Comparison of ENCODE assay signal across 8 cellular contexts in genomic region chr18:79069792-79070151, GRCh38. TPM values are rescaled to one million over a fixed set of nuclear protein-coding genes. Genes with fewer than 3 reads are reported as not detected.
DNase-seq lines count a peak whose midpoint lies in the region; ATAC-seq and TF ChIP-seq lines count a peak whose summit lies in the region.

No MANE protein-coding gene starts in this region.

- no peaks in the 10 kb centered on the region for H3K36me3 ChIP-seq in right atrium auricular region

- no peaks in the 10 kb centered on the region for H3K27me3 ChIP-seq in right atrium auricular region

- peaks cover 36 to 58% of the 10 kb centered on the region in 2 donors for H3K36me3 Mint-ChIP-seq in activated naive CD4-positive, alpha-beta T cell treated with anti-CD3 and anti-CD28 coated beads, Interleukin-2, amount 50 U/mL, for 72 hours
- H3K36me3 Mint-ChIP-seq in immature natural killer cell, result peaks cover 0 to 20% (median 14%) of the 10 kb centered on the region in 3 donors

- peaks cover 0 to 3% of the 10 kb centered on the region in 2 donors for H3K9me3 ChIP-seq in right atrium auricular region

- DNase-seq in right atrium auricular region (ENCODE audit: low spot score), result no peak
- no peak for DNase-seq in left cardiac atrium
- no peak for DNase-seq in activated naive CD4-positive, alpha-beta T cell treated with anti-CD3 and anti-CD28 coated beads, Interleukin-2, amount 50 U/mL, for 72 hours (ENCODE audit: low spot score in 2 of 2)
- no peak for DNase-seq in immature natural killer cell
- peak; percentile 54 for DNase-seq in superior temporal gyrus (ENCODE audit: extremely low spot score)
- no peak for DNase-seq in stimulated activated CD4-positive, alpha-beta T cell treated with anti-CD3 and anti-CD28 coated beads, Interleukin-4, amount 100 ng/mL, for 4 hours
- no peak for DNase-seq in RPMI8226

- peak overlapping the region; percentile 89 to 95 (median 90) for H3K4me3 Mint-ChIP-seq in immature natural killer cell

- H3K9me3 Mint-ChIP-seq in activated naive CD4-positive, alpha-beta T cell treated with anti-CD3 and anti-CD28 coated beads, Interleukin-2, amount 50 U/mL, for 72 hours, result peaks cover 24 to 30% of the 10 kb centered on the region in 2 donors
- H3K9me3 Mint-ChIP-seq in immature natural killer cell, result peaks cover 0 to 6% (median 4%) of the 10 kb centered on the region in 6 donors

- H3K4me1 ChIP-seq in right atrium auricular region, result peaks cover 0 to 18% of the 10 kb centered on the region in 2 donors

- no peak for ATAC-seq in left cardiac atrium
- ATAC-seq in activated naive CD4-positive, alpha-beta T cell treated with anti-CD3 and anti-CD28 coated beads, Interleukin-2, amount 50 U/mL, for 72 hours, result no peak
- ATAC-seq in HG02870 (IDR thresholded peaks at IDR 0.05; ENCODE audit: unreplicated experiment), result no peak

- peak overlapping the region; percentile 89 for H3K27ac ChIP-seq in right atrium auricular region

- H3K4me1 Mint-ChIP-seq in immature natural killer cell, result peaks cover 52 to 69% of the 10 kb centered on the region in 2 donors

- H3K27ac Mint-ChIP-seq in activated naive CD4-positive, alpha-beta T cell treated with anti-CD3 and anti-CD28 coated beads, Interleukin-2, amount 50 U/mL, for 72 hours, result peak overlapping the region; percentile 52 to 94
- peak overlapping the region; percentile 90 to 98 (median 94) for H3K27ac Mint-ChIP-seq in immature natural killer cell

- H3K4me3 ChIP-seq in right atrium auricular region, result peak overlapping the region; percentile 96 to 100

- TF ChIP-seq CTCF in right atrium auricular region (IDR thresholded peaks at IDR 0.05), result no peak

- intact Hi-C loops in left cardiac atrium (cut with DNase I), result no loop called here

- H3K27me3 Mint-ChIP-seq in immature natural killer cell (ENCODE audit: low read depth in 3 of 3), result peaks cover 8 to 43% (median 36%) of the 10 kb centered on the region in 3 donors

RNA-seq across cellular contexts. Expression of gene ATP9B, which starts 0.6 kb away (rescaled TPM):
- 10 to 100 TPM; 15.4 to 17.6 TPM for total RNA-seq in right atrium auricular region
- 10 to 100 TPM; 13.5 to 19.4 TPM for total RNA-seq in left cardiac atrium
- total RNA-seq in activated naive CD4-positive, alpha-beta T cell treated with anti-CD3 and anti-CD28 coated beads, Interleukin-2, amount 50 U/mL, for 72 hours, result 10 to 100 TPM; 25.9 to 34.6 TPM
- 10 to 100 TPM; 11.4 to 16.9 (median 11.5) TPM for polyA plus RNA-seq in immature natural killer cell
